2 cellular contexts compared by ENCODE assay signal in genomic region chr17:48598727-48599126, GRCh38.
TF ChIP-seq lines count a peak whose summit lies in the region.

No MANE protein-coding gene starts in this region.

TF ChIP-seq in K562, 482 proteins besides CTCF, POLR2A, EP300 and RAD21:
- TF ChIP-seq MYNN (IDR thresholded peaks at IDR 0.05) (no peak), MYNN (CRISPR knock-in tag; IDR thresholded peaks at IDR 0.05) (no peak), ZBTB5 (IDR thresholded peaks at IDR 0.05) (no peak), ELK1 (CRISPR knock-in tag; IDR thresholded peaks at IDR 0.05) (no peak), ZBTB1 (CRISPR knock-in tag; IDR thresholded peaks at IDR 0.05; ENCODE audit: borderline replicate concordance, low read depth) (no peak), CHD4 (IDR thresholded peaks at IDR 0.05; ENCODE audit: insufficient read depth, insufficient replicate concordance, low read depth, low read length, poor library complexity, severe bottlenecking) (no peak), PYGO2 (tag; IDR thresholded peaks at IDR 0.05) (no peak), CC2D1A (IDR thresholded peaks at IDR 0.05) (no peak), HNRNPL (IDR thresholded peaks at IDR 0.05; ENCODE audit: low read depth, low read length) (no peak), ZNF696 (CRISPR knock-in tag; conservative IDR thresholded peaks at IDR 0.05) (no peak), AFF4 (CRISPR knock-in tag; IDR thresholded peaks at IDR 0.05) (no peak), U2AF2 (optimal IDR thresholded peaks at IDR 0.05; ENCODE audit: low read depth, low read length) (no peak), E2F5 (CRISPR knock-in tag; IDR thresholded peaks at IDR 0.05) (no peak), E2F6 (IDR thresholded peaks at IDR 0.05; ENCODE audit: borderline replicate concordance in 1 of 2, extremely low read depth in 1 of 2, insufficient read depth in 1 of 2, insufficient read length in 1 of 2, low read depth in 1 of 2, low read length in 1 of 2, poor library complexity in 1 of 2, severe bottlenecking in 1 of 2) (no peak), ZNF3 (CRISPR knock-in tag; IDR thresholded peaks at IDR 0.05) (no peak), MAX (CRISPR knock-in tag; IDR thresholded peaks at IDR 0.05) (no peak), TRIM28 (IDR thresholded peaks at IDR 0.05) (no peak), NFRKB (IDR thresholded peaks at IDR 0.05; ENCODE audit: low read depth) (no peak), PHB2 (IDR thresholded peaks at IDR 0.05; ENCODE audit: low read depth) (no peak), FIP1L1 (IDR thresholded peaks at IDR 0.05; ENCODE audit: low read depth, low read length, poor library complexity, severe bottlenecking) (no peak)

TF ChIP-seq in SK-N-SH treated with all-trans-retinoic acid at 6 μM for 48 hours, 23 proteins besides CTCF, POLR2A, EP300 and RAD21:
- TF ChIP-seq ZC3H10 (CRISPR knock-in tag; IDR thresholded peaks at IDR 0.05) (no peak), ZFP3 (CRISPR knock-in tag; IDR thresholded peaks at IDR 0.05) (no peak)
